ENCODE assay signal across 10 cellular contexts in the genomic region with DNA sequence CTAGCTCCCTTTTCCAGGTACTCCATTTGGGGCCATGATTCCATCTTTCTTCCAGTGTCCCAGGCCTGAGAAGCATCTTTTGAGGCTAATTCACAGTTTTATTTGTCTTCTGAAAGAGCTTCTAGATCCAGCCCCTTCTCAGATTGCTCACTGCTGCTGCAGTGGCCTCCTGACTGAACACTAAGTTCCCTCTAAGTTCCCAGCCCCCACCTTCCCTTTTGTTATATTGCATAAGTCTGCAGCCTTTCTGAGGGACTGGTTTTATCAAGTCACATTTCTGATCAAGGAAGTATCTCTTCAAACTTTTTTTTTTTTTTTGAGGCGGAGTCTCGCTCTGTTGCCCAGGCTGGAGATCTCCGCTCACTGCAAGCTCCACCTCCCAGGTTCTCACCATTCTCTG. TPM values are rescaled to one million over a fixed set of nuclear protein-coding genes. Genes with fewer than 3 reads are reported as not detected.
DNase-seq lines count a peak whose midpoint lies in the region; ATAC-seq and TF ChIP-seq lines count a peak whose summit lies in the region.
"Had no signal": no experiment of that assay in that cellular context is flagged by ENCODE, and none has a peak within 500 bp of the region (broad histone marks: within the 10 kb centered on the region; RNA-seq: fewer than 3 reads in every experiment).

No MANE protein-coding gene starts in this region.

- H3K27me3 ChIP-seq in colonic mucosa (no peaks in the 10 kb centered on the region), thoracic aorta (replicated peaks; ENCODE audit: insufficient read depth) (no peaks in the 10 kb centered on the region)

- intact Hi-C loops in colonic mucosa (cut with DNase I) = no loop called here
- intact Hi-C loops in posterior vena cava (cut with DNase I) = no loop called here

- ATAC-seq in thoracic aorta (ENCODE audit: insufficient number of reproducible peaks, low FRiP score, low read depth) = no peak
- ATAC-seq: activated CD4-positive, CD25-positive, alpha-beta regulatory T cell treated with anti-CD3 and anti-CD28 coated beads, Interleukin-2, amount 50 U/mL, for 24 hours had no signal

- H3K4me1 ChIP-seq in colonic mucosa (no peaks in the 10 kb centered on the region), thoracic aorta (ENCODE audit: control insufficient read depth in 1 of 2, low read depth in 2 of 2) (peaks cover 13 to 28% of the 10 kb centered on the region in 2 donors)

- DNase-seq in NOMO-1 (lab: John Stamatoyannopoulos, UW; ENCODE audit: unreplicated experiment in 2 of 2) (peak; percentile 75 to 88), colonic mucosa (peak; percentile 28), medulla oblongata (ENCODE audit: extremely low spot score) (peak; percentile 76), thoracic aorta (ENCODE audit: low spot score) (no peak), posterior vena cava (ENCODE audit: low spot score) (no peak), NCI-H2171 treated with DMSO at 0.1 percent for 48 hours (lab: John Stamatoyannopoulos, UW) (no peak)
- DNase-seq in stimulated activated CD4-positive, alpha-beta T cell treated with anti-CD3 and anti-CD28 coated beads, Interleukin-12 subunit alpha, Interleukin-12 subunit beta, amount 100 ng/mL, for 4 hours = no peak
- DNase-seq: cerebellar nuclear complex, NCI-H82 had no signal

- H3K4me3 ChIP-seq in colonic mucosa (no peak overlapping the region), thoracic aorta (no peak overlapping the region)

- no peak for TF ChIP-seq CTCF in colonic mucosa (IDR thresholded peaks at IDR 0.05)
- no peak for TF ChIP-seq CTCF in thoracic aorta (IDR thresholded peaks at IDR 0.05)

- H3K36me3 ChIP-seq in colonic mucosa (peaks cover 6% of the 10 kb centered on the region), thoracic aorta (peaks cover 13% of the 10 kb centered on the region)

- no peaks in the 10 kb centered on the region for H3K9me3 ChIP-seq in colonic mucosa
- H3K9me3 ChIP-seq in thoracic aorta = no peaks in the 10 kb centered on the region

- H3K27ac ChIP-seq in colonic mucosa (no peak overlapping the region), thoracic aorta (peak overlapping the region; percentile 32)

- no peak overlapping the region for H3K9ac ChIP-seq in colonic mucosa (ENCODE audit: low read depth in 2 of 2, low read length in 2 of 2)

RNA-seq across cellular contexts. Expression of a gene that starts 10.7 kb away (rescaled TPM):
- total RNA-seq in colonic mucosa (100 to 1,000 TPM in 1 of 2 donors, 10 to 100 TPM in 1; 88.7 to 101 TPM), thoracic aorta (100 to 1,000 TPM in 1 of 2 donors, 10 to 100 TPM in 1; 79.1 to 104 TPM), posterior vena cava (100 to 1,000 TPM; 127 to 141 TPM)

RNA-seq across cellular contexts. Expression of a gene that starts 28.3 kb away (rescaled TPM):
- total RNA-seq in colonic mucosa (under 1 TPM; 0.11 to 0.72 TPM), thoracic aorta (1 to 10 TPM; 1.5 to 2.9 TPM), posterior vena cava (under 1 TPM; 0.28 to 0.81 TPM)

Comparison
In these comparisons a context has a peak if more than half of its experiments do, and no peak if none do; other contexts are left out.
1. DNase-seq: peak in NOMO-1 (2 of 2), colonic mucosa (single experiment) and medulla oblongata (single experiment); none in thoracic aorta (single experiment), stimulated activated CD4-positive, alpha-beta T cell treated with anti-CD3 and anti-CD28 coated beads, Interleukin-12 subunit alpha, Interleukin-12 subunit beta, amount 100 ng/mL, for 4 hours (single experiment), posterior vena cava (single experiment) and NCI-H2171 treated with DMSO at 0.1 percent for 48 hours (single experiment).